ENCODE assay signal across 1 cellular context in the genomic region with DNA sequence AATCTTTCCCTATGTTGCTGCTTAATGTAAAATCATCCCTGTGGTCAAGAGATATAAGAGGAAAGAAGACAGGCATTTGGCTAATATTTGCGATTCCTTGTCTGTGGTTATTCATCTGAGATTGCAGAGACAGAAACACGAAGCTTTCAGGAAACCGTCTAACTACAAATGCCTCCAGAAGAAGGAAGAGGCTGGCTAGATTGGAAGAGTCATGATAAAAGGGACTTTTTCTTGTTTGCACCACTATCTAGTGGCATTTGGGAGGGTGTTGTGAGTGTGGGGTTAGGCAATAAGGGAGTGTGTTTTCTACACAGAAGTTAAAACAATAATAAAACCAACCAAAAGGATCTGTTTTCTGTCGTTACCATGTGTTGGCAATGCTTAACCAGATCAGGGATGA.
TF ChIP-seq lines count a peak whose summit lies in the region.

No MANE protein-coding gene starts in this region.

TF ChIP-seq in SK-N-SH, 30 proteins besides CTCF, POLR2A, EP300 and RAD21 (continued from another document):
- TF ChIP-seq MEF2A (IDR thresholded peaks at IDR 0.05; ENCODE audit: borderline replicate concordance, low read depth) (no peak), FOSL2 (IDR thresholded peaks at IDR 0.05; ENCODE audit: borderline replicate concordance, low read depth) (no peak), GABPA (IDR thresholded peaks at IDR 0.05; ENCODE audit: low read depth) (no peak), TEAD4 (IDR thresholded peaks at IDR 0.05; ENCODE audit: borderline replicate concordance, insufficient read depth) (no peak), CHD2 (IDR thresholded peaks at IDR 0.05; ENCODE audit: low read length, partially characterized antibody) (no peak), FOXM1 (IDR thresholded peaks at IDR 0.05; ENCODE audit: low read depth) (no peak), ELF1 (IDR thresholded peaks at IDR 0.05) (no peak), POLR2AphosphoS5 (IDR thresholded peaks at IDR 0.05; ENCODE audit: low read depth, low read length) (no peak), TCF12 (IDR thresholded peaks at IDR 0.05) (no peak), SMC3 (IDR thresholded peaks at IDR 0.05; ENCODE audit: low read depth, low read length) (no peak)
- TF ChIP-seq, protein P1, sequence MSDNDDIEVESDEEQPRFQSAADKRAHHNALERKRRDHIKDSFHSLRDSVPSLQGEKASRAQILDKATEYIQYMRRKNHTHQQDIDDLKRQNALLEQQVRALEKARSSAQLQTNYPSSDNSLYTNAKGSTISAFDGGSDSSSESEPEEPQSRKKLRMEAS (IDR thresholded peaks at IDR 0.05; ENCODE audit: low read depth) = no peak
- TF ChIP-seq, protein P2, sequence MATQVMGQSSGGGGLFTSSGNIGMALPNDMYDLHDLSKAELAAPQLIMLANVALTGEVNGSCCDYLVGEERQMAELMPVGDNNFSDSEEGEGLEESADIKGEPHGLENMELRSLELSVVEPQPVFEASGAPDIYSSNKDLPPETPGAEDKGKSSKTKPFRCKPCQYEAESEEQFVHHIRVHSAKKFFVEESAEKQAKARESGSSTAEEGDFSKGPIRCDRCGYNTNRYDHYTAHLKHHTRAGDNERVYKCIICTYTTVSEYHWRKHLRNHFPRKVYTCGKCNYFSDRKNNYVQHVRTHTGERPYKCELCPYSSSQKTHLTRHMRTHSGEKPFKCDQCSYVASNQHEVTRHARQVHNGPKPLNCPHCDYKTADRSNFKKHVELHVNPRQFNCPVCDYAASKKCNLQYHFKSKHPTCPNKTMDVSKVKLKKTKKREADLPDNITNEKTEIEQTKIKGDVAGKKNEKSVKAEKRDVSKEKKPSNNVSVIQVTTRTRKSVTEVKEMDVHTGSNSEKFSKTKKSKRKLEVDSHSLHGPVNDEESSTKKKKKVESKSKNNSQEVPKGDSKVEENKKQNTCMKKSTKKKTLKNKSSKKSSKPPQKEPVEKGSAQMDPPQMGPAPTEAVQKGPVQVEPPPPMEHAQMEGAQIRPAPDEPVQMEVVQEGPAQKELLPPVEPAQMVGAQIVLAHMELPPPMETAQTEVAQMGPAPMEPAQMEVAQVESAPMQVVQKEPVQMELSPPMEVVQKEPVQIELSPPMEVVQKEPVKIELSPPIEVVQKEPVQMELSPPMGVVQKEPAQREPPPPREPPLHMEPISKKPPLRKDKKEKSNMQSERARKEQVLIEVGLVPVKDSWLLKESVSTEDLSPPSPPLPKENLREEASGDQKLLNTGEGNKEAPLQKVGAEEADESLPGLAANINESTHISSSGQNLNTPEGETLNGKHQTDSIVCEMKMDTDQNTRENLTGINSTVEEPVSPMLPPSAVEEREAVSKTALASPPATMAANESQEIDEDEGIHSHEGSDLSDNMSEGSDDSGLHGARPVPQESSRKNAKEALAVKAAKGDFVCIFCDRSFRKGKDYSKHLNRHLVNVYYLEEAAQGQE (IDR thresholded peaks at IDR 0.05; ENCODE audit: low read depth, low read length) = no peak
TF ChIP-seq in SK-N-SH: peak in this region for 0.
